ENCODE assay signal across 8 cellular contexts in genomic region chr1:68346192-68346808, GRCh38.
A peak's percentile ranks its signal among the peaks of the same experiment; 100 is the strongest.
DNase-seq lines count a peak whose midpoint lies in the region; TF ChIP-seq lines count a peak whose summit lies in the region.

No MANE protein-coding gene starts in this region.

- H3K4me3 ChIP-seq in astrocyte of the cerebellum (ENCODE audit: low read depth, low read length) = no peak overlapping the region

- no peak overlapping the region for H3K27ac ChIP-seq in caudate nucleus (ENCODE audit: low read depth, low read length)

- in situ Hi-C loops in astrocyte of the cerebellum (cut with HindIII; ENCODE audit: low sequenced_read_pairs) = loop anchor here (25.0 kb wide), 1 partner anchor 209 kb away; no protein-coding TSS in a partner anchor

- DNase-seq in DMS 273 treated with DMSO at 0.1 percent for 48 hours (lab: John Stamatoyannopoulos, UW) (peak; percentile 4), LHCN-M2 (ENCODE audit: low read depth) (peak; percentile 39), astrocyte of the cerebellum (ENCODE audit: low read depth) (peak; percentile 19), medulla oblongata (ENCODE audit: extremely low spot score) (peak; percentile 25), COR-L47 (lab: John Stamatoyannopoulos, UW) (no peak), HCEC 1CT (no peak), GM19238 (ENCODE audit: insufficient read length, low spot score) (no peak), caudate nucleus (lab: John Stamatoyannopoulos, UW) (no peak)

- peak; percentile 41 for TF ChIP-seq CTCF in astrocyte of the cerebellum (IDR thresholded peaks at IDR 0.05; ENCODE audit: low read depth, low read length, missing control alignments)

Comparison
In these comparisons a context has a peak if more than half of its experiments do, and no peak if none do; other contexts are left out.
1. DNase-seq: peak in DMS 273 treated with DMSO at 0.1 percent for 48 hours (single experiment), LHCN-M2 (single experiment), astrocyte of the cerebellum (single experiment) and medulla oblongata (single experiment); none in COR-L47 (single experiment), HCEC 1CT (single experiment), GM19238 (single experiment) and caudate nucleus (0 of 61).